In the genomic region with DNA sequence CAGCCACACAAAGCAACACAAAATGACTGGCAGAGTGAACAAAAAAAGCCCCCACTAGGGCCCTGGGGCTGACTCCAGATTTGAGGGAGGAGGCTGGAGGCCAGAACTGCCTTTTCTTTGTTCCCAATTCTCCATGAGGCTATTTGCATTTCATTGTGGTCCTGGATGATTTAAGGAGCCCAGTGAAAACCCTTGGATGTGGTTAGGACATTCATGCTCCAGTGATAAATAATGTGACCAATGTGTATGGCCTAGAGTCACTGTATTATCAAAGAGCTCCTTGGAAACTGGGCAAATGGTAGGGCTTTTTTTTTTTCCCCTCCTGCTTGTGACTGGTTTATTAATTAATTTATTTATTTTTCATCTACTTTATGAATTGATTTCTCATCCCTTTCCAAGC, we compare ENCODE assay signal across 12 cellular contexts.
"Had no signal": no experiment of that assay in that cellular context is flagged by ENCODE, and none has a peak within 500 bp of the region (broad histone marks: within the 10 kb centered on the region; RNA-seq: fewer than 3 reads in every experiment).

No MANE protein-coding gene starts in this region.

- H3K27me3 ChIP-seq: right atrium auricular region, uterus had no signal

- H3K9me3 ChIP-seq: right atrium auricular region, uterus had no signal

- H3K4me1 ChIP-seq: uterus had no signal

- H3K4me1 Mint-ChIP-seq: T-cell had no signal

- FAIRE-seq: small intestine had no signal

- H3K9me3 Mint-ChIP-seq: activated T-helper 1 cell treated with anti-CD3 and anti-CD28 coated beads, Interleukin-12 subunit alpha, Interleukin-12 subunit beta, Interleukin-2, Interleukin-4 antibody, amounts not matched to agents 30 ng/mL and 10 ng/mL and 1 ng/mL, durations not matched to agents 14 hours and 24 hours and 36 hours had no signal

- H3K4me3 Mint-ChIP-seq: activated CD8-positive, alpha-beta T cell treated with anti-CD3 and anti-CD28 coated beads, Interleukin-2, amount 10 ng/mL, durations not matched to agents 7 days and 5 days; activated T-helper 1 cell treated with anti-CD3 and anti-CD28 coated beads, Interleukin-12 subunit alpha, Interleukin-12 subunit beta, Interleukin-2, Interleukin-4 antibody, amounts not matched to agents 30 ng/mL and 10 ng/mL and 1 ng/mL, durations not matched to agents 14 hours and 24 hours and 36 hours; effector memory CD8-positive, alpha-beta T cell; T-cell had no signal

- ATAC-seq: activated CD8-positive, alpha-beta T cell treated with anti-CD3 and anti-CD28 coated beads, Interleukin-2, amount 10 ng/mL, durations not matched to agents 7 days and 5 days; effector memory CD8-positive, alpha-beta T cell; T-cell had no signal

- H3K36me3 Mint-ChIP-seq: T-cell had no signal

- H3K27ac ChIP-seq: epithelial cell of prostate, VCaP had no signal

- H3K4me3 ChIP-seq: right atrium auricular region, uterus had no signal

- H3K36me3 ChIP-seq: right atrium auricular region, uterus had no signal

- H3K27ac Mint-ChIP-seq: activated CD8-positive, alpha-beta T cell treated with anti-CD3 and anti-CD28 coated beads, Interleukin-2, amount 10 ng/mL, durations not matched to agents 7 days and 5 days; activated T-helper 1 cell treated with anti-CD3 and anti-CD28 coated beads, Interleukin-12 subunit alpha, Interleukin-12 subunit beta, Interleukin-2, Interleukin-4 antibody, amounts not matched to agents 30 ng/mL and 10 ng/mL and 1 ng/mL, durations not matched to agents 14 hours and 24 hours and 36 hours; effector memory CD8-positive, alpha-beta T cell; T-cell had no signal

- DNase-seq: activated CD8-positive, alpha-beta T cell treated with anti-CD3 and anti-CD28 coated beads, Interleukin-2, amount 10 ng/mL, durations not matched to agents 7 days and 5 days; activated naive CD4-positive, alpha-beta T cell; cortex of kidney; effector memory CD8-positive, alpha-beta T cell; hippocampal formation; small intestine; T-cell had no signal
